8 cellular contexts compared by ENCODE assay signal in the genomic region with DNA sequence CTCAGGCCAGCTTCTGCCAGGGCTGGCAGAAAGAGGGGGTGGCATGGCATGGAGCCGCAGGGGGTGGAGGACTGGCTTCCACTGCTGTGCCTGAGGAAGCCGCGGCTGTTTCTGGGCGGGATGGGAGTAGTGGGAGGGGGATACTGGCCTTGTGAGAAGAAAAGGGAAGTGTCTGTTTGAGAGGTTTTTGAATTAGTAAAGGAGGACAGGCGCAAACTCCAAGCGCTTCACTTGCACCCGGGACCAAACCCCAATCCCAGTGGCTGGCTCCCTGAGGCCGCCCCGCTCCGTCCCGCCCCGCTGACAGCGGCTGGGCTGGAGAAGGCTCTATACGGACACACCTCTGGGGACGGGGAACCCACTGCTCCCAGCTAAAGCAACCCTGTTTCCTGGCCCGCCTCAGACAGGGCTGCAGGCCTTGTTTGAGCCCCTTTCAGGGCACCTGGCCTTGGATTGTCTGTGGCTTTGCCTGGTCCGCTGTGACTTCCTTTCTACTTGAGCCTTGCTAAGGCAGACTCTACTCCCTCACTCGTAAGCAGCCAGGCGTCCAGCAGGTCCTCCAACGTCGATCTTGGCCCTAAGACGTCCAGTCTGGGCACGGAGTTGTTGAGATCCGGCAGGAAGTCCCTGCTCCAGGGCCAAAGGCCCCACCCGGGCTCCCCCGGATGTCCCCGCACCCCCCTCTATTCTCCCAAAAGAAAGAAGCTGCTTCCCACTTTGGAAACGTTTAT. TPM values are rescaled to one million over a fixed set of nuclear protein-coding genes. Genes with fewer than 3 reads are reported as not detected.
DNase-seq lines count a peak whose midpoint lies in the region; ATAC-seq, FAIRE-seq and TF ChIP-seq lines count a peak whose summit lies in the region.

No MANE protein-coding gene starts in this region.

- peak overlapping the region in 1 of 2 donors; percentile 50 for H3K4me3 ChIP-seq in kidney (ENCODE audit: low read length in 2 of 2)
- H3K4me3 ChIP-seq in thymus (ENCODE audit: low read length) = peak overlapping the region; percentile 50

- H3K4me1 ChIP-seq in kidney (ENCODE audit: control insufficient read depth in 1 of 2, insufficient read depth in 1 of 2, low read depth in 1 of 2, low read length in 2 of 2) (peaks cover 6 to 8% of the 10 kb centered on the region in 2 donors), thymus (ENCODE audit: control insufficient read depth, insufficient read depth, low read length) (peaks cover 6% of the 10 kb centered on the region)

- no peaks in the 10 kb centered on the region for H3K4me1 Mint-ChIP-seq in activated T-helper 17 cell treated with anti-CD3 and anti-CD28 coated beads, Interleukin-2, amount 50 U/mL, for 72 hours

- peak; percentile 12 for ATAC-seq in GM18907 (IDR thresholded peaks at IDR 0.05; ENCODE audit: unreplicated experiment)
- peak; percentile 25 for ATAC-seq in HG03159 (IDR thresholded peaks at IDR 0.05; ENCODE audit: unreplicated experiment)
- ATAC-seq in activated T-helper 17 cell treated with anti-CD3 and anti-CD28 coated beads, Interleukin-2, amount 50 U/mL, for 72 hours (replicated peaks) = peak; percentile 7
- no peak for ATAC-seq in HG03457 (IDR thresholded peaks at IDR 0.05; ENCODE audit: unreplicated experiment)

- H3K36me3 ChIP-seq in kidney (ENCODE audit: control insufficient read depth in 1 of 2, insufficient read depth in 2 of 2, low read length in 2 of 2) (no peaks in the 10 kb centered on the region), thymus (ENCODE audit: control insufficient read depth, insufficient read depth) (no peaks in the 10 kb centered on the region)

- H3K9me3 ChIP-seq in kidney (ENCODE audit: control insufficient read depth in 1 of 2, low read length in 2 of 2) = no peaks in the 10 kb centered on the region
- H3K9me3 ChIP-seq in thymus (ENCODE audit: control insufficient read depth) = no peaks in the 10 kb centered on the region

- WGBS in thymus = 12% methylated on average over 28 of the region's 28 CpGs

- no peaks in the 10 kb centered on the region for H3K27me3 ChIP-seq in thymus (ENCODE audit: control insufficient read depth, insufficient read depth)

- H3K4me3 Mint-ChIP-seq in activated T-helper 17 cell treated with anti-CD3 and anti-CD28 coated beads, Interleukin-2, amount 50 U/mL, for 72 hours = peak overlapping the region; percentile 66

- DNase-seq in kidney (no peak), NAMALWA (ENCODE audit: low spot score) (no peak), DMS114 treated with DMSO at 0.1 percent for 48 hours (lab: John Stamatoyannopoulos, UW; ENCODE audit: unreplicated experiment) (no peak)

- H3K9ac ChIP-seq in kidney (ENCODE audit: low read length in 2 of 2) = no peak overlapping the region

- H3K27me3 Mint-ChIP-seq in activated T-helper 17 cell treated with anti-CD3 and anti-CD28 coated beads, Interleukin-2, amount 50 U/mL, for 72 hours = no peaks in the 10 kb centered on the region

- H3K9me3 Mint-ChIP-seq in activated T-helper 17 cell treated with anti-CD3 and anti-CD28 coated beads, Interleukin-2, amount 50 U/mL, for 72 hours = no peaks in the 10 kb centered on the region

- intact Hi-C loops in kidney (cut with DNase I) = no loop called here

- H3K36me3 Mint-ChIP-seq in activated T-helper 17 cell treated with anti-CD3 and anti-CD28 coated beads, Interleukin-2, amount 50 U/mL, for 72 hours (ENCODE audit: low read depth) = no peaks in the 10 kb centered on the region

- H3K27ac Mint-ChIP-seq in activated T-helper 17 cell treated with anti-CD3 and anti-CD28 coated beads, Interleukin-2, amount 50 U/mL, for 72 hours = no peak overlapping the region

- FAIRE-seq in kidney (lab: Jason Lieb, UNC) = no peak

- no peak for TF ChIP-seq CTCF in kidney (IDR thresholded peaks at IDR 0.05; ENCODE audit: borderline replicate concordance, extremely low read depth, insufficient read depth)

- H3K27ac ChIP-seq in kidney (ENCODE audit: low read depth in 2 of 2, low read length in 2 of 2) (peak overlapping the region; percentile 36 to 49), thymus (ENCODE audit: low read depth) (peak overlapping the region; percentile 53)

RNA-seq across cellular contexts. Expression of a gene that starts 2.2 kb away (rescaled TPM):
- total RNA-seq in activated T-helper 17 cell treated with anti-CD3 and anti-CD28 coated beads, Interleukin-2, amount 50 U/mL, for 72 hours = under 1 TPM; 0.37 TPM
- total RNA-seq in kidney = not detected
- polyA plus RNA-seq in kidney (ENCODE audit: insufficient read depth, low read depth, low replicate concordance) (2.0 TPM), thymus (12.3 TPM)

RNA-seq across cellular contexts. Expression of a gene that starts 5.5 kb away (rescaled TPM):
- not detected for total RNA-seq in activated T-helper 17 cell treated with anti-CD3 and anti-CD28 coated beads, Interleukin-2, amount 50 U/mL, for 72 hours
- not detected for total RNA-seq in kidney
- polyA plus RNA-seq in kidney (ENCODE audit: insufficient read depth, low read depth, low replicate concordance) (35.6 TPM), thymus (9.8 TPM)

RNA-seq across cellular contexts. Expression of a gene that starts 12.1 kb away (rescaled TPM):
- total RNA-seq in activated T-helper 17 cell treated with anti-CD3 and anti-CD28 coated beads, Interleukin-2, amount 50 U/mL, for 72 hours = not detected
- total RNA-seq in kidney = not detected
- 0.80 TPM for polyA plus RNA-seq in kidney (ENCODE audit: insufficient read depth, low read depth, low replicate concordance)
- polyA plus RNA-seq in thymus = 3.2 TPM

RNA-seq across cellular contexts. Expression of a gene that starts 43.5 kb away (rescaled TPM):
- total RNA-seq in activated T-helper 17 cell treated with anti-CD3 and anti-CD28 coated beads, Interleukin-2, amount 50 U/mL, for 72 hours = not detected
- not detected for total RNA-seq in kidney
- polyA plus RNA-seq in kidney (ENCODE audit: insufficient read depth, low read depth, low replicate concordance) (not detected), thymus (0.07 TPM)

RNA-seq across cellular contexts. Expression of a gene that starts 47.4 kb away (rescaled TPM):
- total RNA-seq in activated T-helper 17 cell treated with anti-CD3 and anti-CD28 coated beads, Interleukin-2, amount 50 U/mL, for 72 hours = 10 to 100 TPM; 66.4 to 98.1 TPM
- 40.2 TPM for total RNA-seq in kidney
- polyA plus RNA-seq in kidney (ENCODE audit: insufficient read depth, low read depth, low replicate concordance) = 30.0 TPM
- 21.3 TPM for polyA plus RNA-seq in thymus
